Comparison of ENCODE assay signal across 2 cellular contexts in the genomic region with DNA sequence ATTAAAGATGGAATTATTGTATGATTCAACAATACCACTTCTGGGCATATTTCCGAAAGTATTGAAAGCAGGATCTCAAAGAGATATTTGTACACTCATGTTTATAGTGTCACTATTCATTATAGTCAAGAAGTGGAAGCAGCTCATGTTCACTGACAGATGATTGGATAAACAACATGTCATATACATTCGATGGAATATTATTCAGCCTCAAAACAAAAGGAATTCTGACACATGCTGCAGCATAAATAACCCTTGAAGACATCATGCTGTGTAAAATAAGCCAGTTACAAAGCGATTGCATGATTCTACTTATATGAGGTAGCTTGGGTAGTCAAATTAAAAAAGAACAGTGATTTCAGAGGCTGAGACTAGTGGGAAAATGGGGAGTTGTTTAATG.
A peak's percentile ranks its signal among the peaks of the same experiment; 100 is the strongest.
TF ChIP-seq lines count a peak whose summit lies in the region.

No MANE protein-coding gene starts in this region.

TF ChIP-seq in GM12878, 131 proteins besides CTCF, POLR2A, EP300 and RAD21:
- TF ChIP-seq, protein P1, sequence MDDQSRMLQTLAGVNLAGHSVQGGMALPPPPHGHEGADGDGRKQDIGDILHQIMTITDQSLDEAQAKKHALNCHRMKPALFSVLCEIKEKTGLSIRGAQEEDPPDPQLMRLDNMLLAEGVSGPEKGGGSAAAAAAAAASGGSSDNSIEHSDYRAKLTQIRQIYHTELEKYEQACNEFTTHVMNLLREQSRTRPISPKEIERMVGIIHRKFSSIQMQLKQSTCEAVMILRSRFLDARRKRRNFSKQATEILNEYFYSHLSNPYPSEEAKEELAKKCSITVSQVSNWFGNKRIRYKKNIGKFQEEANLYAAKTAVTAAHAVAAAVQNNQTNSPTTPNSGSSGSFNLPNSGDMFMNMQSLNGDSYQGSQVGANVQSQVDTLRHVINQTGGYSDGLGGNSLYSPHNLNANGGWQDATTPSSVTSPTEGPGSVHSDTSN (IDR thresholded peaks at IDR 0.05; ENCODE audit: insufficient replicate concordance, low read depth, low read length): no peak
- TF ChIP-seq BRCA1 (IDR thresholded peaks at IDR 0.05; ENCODE audit: low read depth, low read length) (no peak), ZNF207 (IDR thresholded peaks at IDR 0.05; ENCODE audit: borderline replicate concordance) (no peak)

TF ChIP-seq in neural cell, 6 proteins besides CTCF, POLR2A, EP300 and RAD21:
- TF ChIP-seq POLR2AphosphoS5 (IDR thresholded peaks at IDR 0.05): peak; percentile 86
- no peak for TF ChIP-seq SMC3 (conservative IDR thresholded peaks at IDR 0.05; ENCODE audit: poor library complexity)
- TF ChIP-seq, protein P2, sequence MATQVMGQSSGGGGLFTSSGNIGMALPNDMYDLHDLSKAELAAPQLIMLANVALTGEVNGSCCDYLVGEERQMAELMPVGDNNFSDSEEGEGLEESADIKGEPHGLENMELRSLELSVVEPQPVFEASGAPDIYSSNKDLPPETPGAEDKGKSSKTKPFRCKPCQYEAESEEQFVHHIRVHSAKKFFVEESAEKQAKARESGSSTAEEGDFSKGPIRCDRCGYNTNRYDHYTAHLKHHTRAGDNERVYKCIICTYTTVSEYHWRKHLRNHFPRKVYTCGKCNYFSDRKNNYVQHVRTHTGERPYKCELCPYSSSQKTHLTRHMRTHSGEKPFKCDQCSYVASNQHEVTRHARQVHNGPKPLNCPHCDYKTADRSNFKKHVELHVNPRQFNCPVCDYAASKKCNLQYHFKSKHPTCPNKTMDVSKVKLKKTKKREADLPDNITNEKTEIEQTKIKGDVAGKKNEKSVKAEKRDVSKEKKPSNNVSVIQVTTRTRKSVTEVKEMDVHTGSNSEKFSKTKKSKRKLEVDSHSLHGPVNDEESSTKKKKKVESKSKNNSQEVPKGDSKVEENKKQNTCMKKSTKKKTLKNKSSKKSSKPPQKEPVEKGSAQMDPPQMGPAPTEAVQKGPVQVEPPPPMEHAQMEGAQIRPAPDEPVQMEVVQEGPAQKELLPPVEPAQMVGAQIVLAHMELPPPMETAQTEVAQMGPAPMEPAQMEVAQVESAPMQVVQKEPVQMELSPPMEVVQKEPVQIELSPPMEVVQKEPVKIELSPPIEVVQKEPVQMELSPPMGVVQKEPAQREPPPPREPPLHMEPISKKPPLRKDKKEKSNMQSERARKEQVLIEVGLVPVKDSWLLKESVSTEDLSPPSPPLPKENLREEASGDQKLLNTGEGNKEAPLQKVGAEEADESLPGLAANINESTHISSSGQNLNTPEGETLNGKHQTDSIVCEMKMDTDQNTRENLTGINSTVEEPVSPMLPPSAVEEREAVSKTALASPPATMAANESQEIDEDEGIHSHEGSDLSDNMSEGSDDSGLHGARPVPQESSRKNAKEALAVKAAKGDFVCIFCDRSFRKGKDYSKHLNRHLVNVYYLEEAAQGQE (IDR thresholded peaks at IDR 0.05; ENCODE audit: borderline replicate concordance): peak; percentile 61
